23 cellular contexts compared by ENCODE assay signal in the genomic region with DNA sequence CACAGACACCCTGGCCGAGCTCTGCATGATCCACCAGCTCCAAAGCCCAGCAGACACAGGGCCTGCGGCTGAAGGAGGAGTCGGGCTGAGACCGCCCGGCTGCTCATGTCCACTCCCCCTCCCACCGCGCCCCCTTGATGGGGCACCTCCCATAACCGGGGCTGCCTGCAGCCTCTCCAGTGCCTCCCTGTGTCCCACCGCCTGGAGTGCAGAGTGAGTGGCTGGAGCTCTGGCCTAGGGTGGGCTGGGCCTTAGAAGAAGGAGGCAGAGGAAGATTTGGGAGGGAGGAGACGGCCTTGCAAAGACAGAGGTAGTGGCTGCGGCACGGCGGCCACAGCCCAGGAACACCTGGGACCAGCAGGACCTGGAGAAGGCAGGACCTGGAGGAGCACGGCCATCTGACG. TPM values are rescaled to one million over a fixed set of nuclear protein-coding genes. Genes with fewer than 3 reads are reported as not detected.
DNase-seq lines count a peak whose midpoint lies in the region; ATAC-seq and TF ChIP-seq lines count a peak whose summit lies in the region.
"Had no signal": no experiment of that assay in that cellular context is flagged by ENCODE, and none has a peak within 500 bp of the region (broad histone marks: within the 10 kb centered on the region; RNA-seq: fewer than 3 reads in every experiment).

No MANE protein-coding gene starts in this region.

- H3K4me3 Mint-ChIP-seq in endodermal cell (no peak overlapping the region), osteocyte (ENCODE audit: unreplicated experiment) (no peak overlapping the region)
- H3K4me3 Mint-ChIP-seq: activated CD8-positive, alpha-beta T cell treated with anti-CD3 and anti-CD28 coated beads for 36 hours; activated naive CD8-positive, alpha-beta T cell; immature natural killer cell; stimulated activated naive CD8-positive, alpha-beta T cell treated with anti-CD3 and anti-CD28 coated beads, Interleukin-15, Interleukin-2, amounts not matched to agents 100 ng/mL and 50 ng/mL, for 24 hours had no signal

- no peak overlapping the region for H2AFZ ChIP-seq in OCI-LY1 (ENCODE audit: low read length)

- no peak for TF ChIP-seq CTCF in OCI-LY1 (IDR thresholded peaks at IDR 0.05; ENCODE audit: low read length)
- TF ChIP-seq CTCF in endodermal cell (conservative IDR thresholded peaks at IDR 0.05) = no peak
- TF ChIP-seq CTCF in spleen (IDR thresholded peaks at IDR 0.05 in 8 of 11, conservative IDR thresholded peaks at IDR 0.05 in 3 of 11) = no peak
- TF ChIP-seq CTCF in osteocyte (IDR thresholded peaks at IDR 0.05) = no peak

- WGBS in endodermal cell (ENCODE audit: insufficient coverage in 1 of 2, insufficient read length in 1 of 2), 2 experiments = 51 to 81% methylated on average over 2 to 15 of the region's 15 CpGs
- 29 to 48% (median 45%) methylated on average over 11 to 15 of the region's 15 CpGs for WGBS in spleen, 5 donors

- no peak for ATAC-seq in GM19395 (IDR thresholded peaks at IDR 0.05; ENCODE audit: unreplicated experiment)
- ATAC-seq: activated CD8-positive, alpha-beta T cell treated with anti-CD3 and anti-CD28 coated beads for 36 hours; body of pancreas; gastrocnemius medialis had no signal

- H3F3A ChIP-seq in OCI-LY1 (ENCODE audit: insufficient read depth, low read length) = no peaks in the 10 kb centered on the region

- H3K27ac ChIP-seq in OCI-LY1 (ENCODE audit: low read depth, low read length, poor library complexity, severe bottlenecking) (peak overlapping the region; percentile 100), endodermal cell (ENCODE audit: low read depth, low read length) (no peak overlapping the region), spleen (peak overlapping the region in 6 of 8 donors; percentile 35 to 86 (median 66))
- H3K27ac ChIP-seq: 22Rv1, body of pancreas, colonic mucosa, gastrocnemius medialis had no signal

- no peak for TF ChIP-seq POLR2A in spleen (IDR thresholded peaks at IDR 0.05)

- DNase-seq in NCI-H2227 (lab: John Stamatoyannopoulos, UW; ENCODE audit: unreplicated experiment) (peak; percentile 19), NCI-H2227 treated with DMSO at 0.1 percent for 48 hours (lab: John Stamatoyannopoulos, UW) (no peak), endodermal cell (peak; percentile 75), spleen (peak; percentile 84), osteocyte (ENCODE audit: extremely low spot score, unreplicated experiment) (no peak), mesenteric fat pad (ENCODE audit: low spot score) (no peak)
- DNase-seq: activated CD8-positive, alpha-beta T cell treated with anti-CD3 and anti-CD28 coated beads for 36 hours; activated T-cell treated with anti-CD3 and anti-CD28 coated beads, Interleukin-2, amount 50 U/mL, for 48 hours; body of pancreas; C1 segment of cervical spinal cord; colonic mucosa; DMS53; gastrocnemius medialis; immature natural killer cell; mammary epithelial cell; MG63; stimulated activated CD4-positive, alpha-beta T cell treated with anti-CD3 and anti-CD28 coated beads, Interleukin-15, amount 100 ng/mL, for 24 hours; trophoblast cell had no signal

- H3K4me1 Mint-ChIP-seq in endodermal cell (no peaks in the 10 kb centered on the region), osteocyte (ENCODE audit: unreplicated experiment) (no peaks in the 10 kb centered on the region)

- no peaks in the 10 kb centered on the region for H3K9me2 ChIP-seq in OCI-LY1 (ENCODE audit: low read depth, low read length)

- H3K36me3 ChIP-seq in OCI-LY1 (ENCODE audit: insufficient read depth, low read length) (no peaks in the 10 kb centered on the region), endodermal cell (ENCODE audit: control insufficient read depth, insufficient read depth, low read length) (no peaks in the 10 kb centered on the region), spleen (peaks cover 0 to 10% (median 0%) of the 10 kb centered on the region in 6 donors)
- H3K36me3 ChIP-seq: colonic mucosa, gastrocnemius medialis, MG63 had no signal

- no peaks in the 10 kb centered on the region for H3K36me3 Mint-ChIP-seq in endodermal cell (ENCODE audit: low read depth)
- no peaks in the 10 kb centered on the region for H3K36me3 Mint-ChIP-seq in osteocyte (ENCODE audit: unreplicated experiment)
- H3K36me3 Mint-ChIP-seq: activated naive CD8-positive, alpha-beta T cell; immature natural killer cell had no signal

- H3K79me2 ChIP-seq in OCI-LY1 (ENCODE audit: insufficient read depth, low read length) = no peaks in the 10 kb centered on the region

- H3K9ac ChIP-seq in OCI-LY1 (ENCODE audit: low read length) (peak overlapping the region; percentile 86), endodermal cell (ENCODE audit: extremely low read depth, low read length, poor library complexity, severe bottlenecking) (no peak overlapping the region)

- H3K27me3 Mint-ChIP-seq in endodermal cell (ENCODE audit: insufficient read depth) = no peaks in the 10 kb centered on the region
- H3K27me3 Mint-ChIP-seq in osteocyte (ENCODE audit: unreplicated experiment) = peaks cover 24% of the 10 kb centered on the region

- H3K27ac Mint-ChIP-seq in endodermal cell (no peak overlapping the region), osteocyte (ENCODE audit: unreplicated experiment) (no peak overlapping the region)
- H3K27ac Mint-ChIP-seq: activated CD8-positive, alpha-beta T cell treated with anti-CD3 and anti-CD28 coated beads for 36 hours; activated naive CD8-positive, alpha-beta T cell; immature natural killer cell; stimulated activated naive CD8-positive, alpha-beta T cell treated with anti-CD3 and anti-CD28 coated beads, Interleukin-15, Interleukin-2, amounts not matched to agents 100 ng/mL and 50 ng/mL, for 24 hours had no signal

- intact Hi-C loops in spleen (cut with DNase I; ENCODE audit: low total_unique reads) = no loop called here

- peak overlapping the region; percentile 73 for H3K4me2 ChIP-seq in OCI-LY1 (ENCODE audit: low read length)

- peak overlapping the region; percentile 65 for H3K4me3 ChIP-seq in OCI-LY1 (ENCODE audit: low read depth, low read length, poor library complexity, severe bottlenecking)
- H3K4me3 ChIP-seq in endodermal cell (ENCODE audit: low read length) = no peak overlapping the region
- peak overlapping the region in 2 of 8 donors; percentile 12 to 81 for H3K4me3 ChIP-seq in spleen
- H3K4me3 ChIP-seq: body of pancreas, colonic mucosa, gastrocnemius medialis, MG63 had no signal

- no peaks in the 10 kb centered on the region for H3K9me3 ChIP-seq in OCI-LY1 (ENCODE audit: low read length)
- H3K9me3 ChIP-seq in endodermal cell (ENCODE audit: control insufficient read depth, low read length) = no peaks in the 10 kb centered on the region
- no peaks in the 10 kb centered on the region for H3K9me3 ChIP-seq in spleen
- H3K9me3 ChIP-seq: body of pancreas, colonic mucosa, gastrocnemius medialis, MG63 had no signal

- H3K27me3 ChIP-seq in OCI-LY1 (ENCODE audit: insufficient read depth, low read length) (no peaks in the 10 kb centered on the region), endodermal cell (ENCODE audit: control insufficient read depth, insufficient read depth, low read length, poor library complexity, severe bottlenecking) (no peaks in the 10 kb centered on the region), spleen (replicated peaks in 1 of 7) (peaks cover 0 to 30% (median 0%) of the 10 kb centered on the region in 7 donors)
- H3K27me3 ChIP-seq: colonic mucosa, MG63 had no signal

- no peaks in the 10 kb centered on the region for H3K9me3 Mint-ChIP-seq in endodermal cell
- H3K9me3 Mint-ChIP-seq in osteocyte (ENCODE audit: unreplicated experiment) = no peaks in the 10 kb centered on the region
- H3K9me3 Mint-ChIP-seq: activated CD8-positive, alpha-beta T cell treated with anti-CD3 and anti-CD28 coated beads for 36 hours; immature natural killer cell; stimulated activated naive CD8-positive, alpha-beta T cell treated with anti-CD3 and anti-CD28 coated beads, Interleukin-15, Interleukin-2, amounts not matched to agents 100 ng/mL and 50 ng/mL, for 24 hours had no signal

- H3K4me1 ChIP-seq in OCI-LY1 (ENCODE audit: insufficient read depth, low read length, severe bottlenecking) (peaks cover 100% of the 10 kb centered on the region), endodermal cell (ENCODE audit: control insufficient read depth, insufficient read depth, low read length) (no peaks in the 10 kb centered on the region), spleen (peaks cover 75 to 100% (median 99%) of the 10 kb centered on the region in 6 donors)
- H3K4me1 ChIP-seq: body of pancreas, colonic mucosa, gastrocnemius medialis had no signal

- H4K20me1 ChIP-seq in OCI-LY1 (ENCODE audit: insufficient read depth, low read length) = no peaks in the 10 kb centered on the region

RNA-seq across cellular contexts. Expression of a gene that starts 4.0 kb away (rescaled TPM):
- total RNA-seq in endodermal cell = 1 to 10 TPM; 1.0 to 3.1 TPM
- 5.5 TPM for polyA plus RNA-seq in endodermal cell (2013, experiment 1 of 2)
- 4.3 TPM for polyA plus RNA-seq in endodermal cell (2013, experiment 2 of 2)
- 10 to 100 TPM; 10.5 to 59.8 (median 56.3) TPM for total RNA-seq in spleen
- 10 to 100 TPM in 2 of 3 donors, 1 to 10 TPM in 1; 8.4 to 25.1 (median 14.3) TPM for polyA plus RNA-seq in spleen
- not detected in 2 replicates for total RNA-seq in osteocyte
- 8.5 TPM for total RNA-seq in mesenteric fat pad

Comparison
In these comparisons a context has a peak if more than half of its experiments do, and no peak if none do; other contexts are left out.
1. DNase-seq: peak in NCI-H2227 (single experiment), endodermal cell (single experiment) and spleen (single experiment); none in NCI-H2227 treated with DMSO at 0.1 percent for 48 hours (single experiment), osteocyte (single experiment) and mesenteric fat pad (single experiment).